13 cellular contexts compared by ENCODE assay signal in the genomic region with DNA sequence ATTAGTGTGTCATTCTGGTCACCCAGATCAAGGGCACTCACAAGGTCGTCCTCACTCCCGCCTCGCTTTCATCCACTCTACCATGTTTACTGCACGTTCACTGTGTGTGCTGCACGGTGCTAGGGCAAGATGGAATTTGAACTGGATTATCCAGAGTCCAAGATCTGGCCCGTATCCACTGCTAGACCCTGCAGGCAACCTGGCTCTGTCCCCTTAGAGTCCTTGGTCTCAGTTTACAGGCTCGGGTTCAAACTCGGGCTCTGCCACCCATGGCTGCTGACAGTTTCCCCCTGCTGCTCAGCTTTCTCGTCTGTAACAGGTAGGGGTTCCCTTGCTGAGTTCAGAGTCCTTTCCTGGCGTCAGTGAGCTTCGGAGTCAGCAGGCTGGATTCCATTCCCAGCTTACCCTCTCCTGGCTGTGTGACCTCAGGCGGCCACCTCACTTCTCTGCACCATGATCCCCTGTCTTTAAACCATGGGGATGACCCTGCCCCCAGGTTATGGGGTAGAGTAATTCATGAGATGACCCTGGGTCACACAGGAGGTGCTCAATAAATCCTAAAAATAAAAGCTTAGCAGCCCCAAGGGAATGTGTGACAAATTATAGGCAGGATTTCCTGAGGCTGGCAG.
"Had no signal": no experiment of that assay in that cellular context is flagged by ENCODE, and none has a peak within 500 bp of the region (broad histone marks: within the 10 kb centered on the region; RNA-seq: fewer than 3 reads in every experiment).

No MANE protein-coding gene starts in this region.

- H3K36me3 ChIP-seq: ascending aorta, neutrophil, prostate gland, stomach, uterus had no signal

- DNase-seq: activated CD4-positive, alpha-beta memory T cell treated with anti-CD3 and anti-CD28 coated beads for 36 hours; activated naive CD4-positive, alpha-beta T cell; midbrain; naive B cell; stomach; T-cell; T1000; uterus had no signal

- H3K27ac ChIP-seq: ascending aorta, neutrophil, prostate gland, uterus had no signal

- H3K9me3 ChIP-seq: ascending aorta, neutrophil, prostate gland, uterus had no signal

- ATAC-seq: T-cell had no signal

- H3K4me1 ChIP-seq: ascending aorta, prostate gland, uterus had no signal

- FAIRE-seq: bronchial epithelial cell, frontal cortex had no signal

- H3K27me3 ChIP-seq: ascending aorta, neutrophil, stomach, uterus had no signal

- H3K4me3 ChIP-seq: ascending aorta, prostate gland, stomach, uterus had no signal
